Comparison of ENCODE assay signal across 11 cellular contexts in the genomic region with DNA sequence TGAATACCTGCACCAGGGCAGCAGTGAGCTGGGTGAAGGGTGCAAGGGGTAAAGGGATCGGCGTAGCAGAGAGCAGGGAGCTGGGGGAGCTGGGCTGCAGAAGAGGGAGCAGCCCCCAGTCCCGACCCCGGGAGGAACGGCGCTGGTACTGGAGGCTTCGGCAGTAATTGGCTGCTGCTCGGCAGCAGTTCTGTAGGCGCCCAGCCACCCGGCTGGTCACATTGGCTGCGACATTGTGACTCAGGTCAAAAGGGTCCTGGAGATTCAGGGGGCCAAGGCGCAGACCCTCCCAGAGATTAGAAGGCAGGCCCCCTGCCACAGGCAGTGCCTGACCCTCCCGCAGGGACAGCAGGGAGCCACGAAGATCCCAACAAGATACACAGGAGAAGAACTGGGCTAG. TPM values are rescaled to one million over a fixed set of nuclear protein-coding genes. Genes with fewer than 3 reads are reported as not detected.
DNase-seq lines count a peak whose midpoint lies in the region; ATAC-seq, FAIRE-seq and TF ChIP-seq lines count a peak whose summit lies in the region.
"Had no signal": no experiment of that assay in that cellular context is flagged by ENCODE, and none has a peak within 500 bp of the region (broad histone marks: within the 10 kb centered on the region; RNA-seq: fewer than 3 reads in every experiment).

No MANE protein-coding gene starts in this region.

- no peak for DNase-seq in CD4-positive, alpha-beta T cell
- DNase-seq in Panc1 (ENCODE audit: low read depth, low spot score) (no peak), fibroblast of lung (ENCODE audit: low read depth in 2 of 2) (no peak), progenitor cell of endocrine pancreas (ENCODE audit: low spot score, unreplicated experiment) (no peak), urothelium cell line (ENCODE audit: low spot score) (no peak), globus pallidus (ENCODE audit: low spot score) (no peak), NCI-H1092 treated with DMSO at 0.1 percent for 48 hours (lab: John Stamatoyannopoulos, UW) (no peak)
- DNase-seq: activated B cell treated with CpG ODN at 0.5 μM for 24 hours; stimulated activated CD4-positive, alpha-beta T cell treated with anti-CD3 and anti-CD28 coated beads, Interleukin-15, amount 100 ng/mL, for 24 hours had no signal

- no TSS peak for BruUV-seq in Panc1 (replicated peaks; lab: Mats Ljungman, UMichigan)

- H2AFZ ChIP-seq in fibroblast of lung (ENCODE audit: low read length) = no peak overlapping the region

- no peak for ATAC-seq in CD4-positive, alpha-beta T cell (ENCODE audit: poor library complexity)
- ATAC-seq in Panc1 (no peak), GM18861 (IDR thresholded peaks at IDR 0.05; ENCODE audit: unreplicated experiment) (no peak)

- H3K4me3 Mint-ChIP-seq in CD4-positive, alpha-beta T cell = peak overlapping the region; percentile 77
- peak overlapping the region; percentile 52 for H3K4me3 Mint-ChIP-seq in progenitor cell of endocrine pancreas (ENCODE audit: low read depth)

- H3K4me1 Mint-ChIP-seq in CD4-positive, alpha-beta T cell (ENCODE audit: low read depth) = peaks cover 43% of the 10 kb centered on the region
- H3K4me1 Mint-ChIP-seq in progenitor cell of endocrine pancreas (ENCODE audit: low read depth) = peaks cover 32% of the 10 kb centered on the region

- peaks cover 80% of the 10 kb centered on the region for H3K36me3 Mint-ChIP-seq in CD4-positive, alpha-beta T cell (ENCODE audit: low read depth)
- H3K36me3 Mint-ChIP-seq in progenitor cell of endocrine pancreas (ENCODE audit: insufficient read depth) = peaks cover 23% of the 10 kb centered on the region

- intact Hi-C loops in CD4-positive, alpha-beta T cell (cut with DNase I, micrococcal nuclease) = loop anchor here in 1 of 2 experiments (2.0 kb wide), 1 partner anchor 15 kb away; a partner anchor contains a TSS
- intact Hi-C loops in Panc1 (cut with micrococcal nuclease; ENCODE audit: unreplicated experiment) = no loop called here

- peak overlapping the region; percentile 31 for H3K27ac Mint-ChIP-seq in CD4-positive, alpha-beta T cell
- peak overlapping the region; percentile 83 for H3K27ac Mint-ChIP-seq in progenitor cell of endocrine pancreas
- H3K27ac Mint-ChIP-seq: activated B cell treated with CpG ODN at 0.5 μM for 24 hours had no signal

- POLR2A ChIA-PET in CD4-positive, alpha-beta T cell (lab: Charles Lee) = interaction anchor here (2.3 to 5.8 kb wide), 4 partner anchors 16 to 265 kb away, joined by 13 to 127 read pairs (median 28); a partner anchor contains a TSS
- POLR2A ChIA-PET in Panc1 (lab: Charles Lee) = no interaction called here

- no peaks in the 10 kb centered on the region for H3K27me3 Mint-ChIP-seq in CD4-positive, alpha-beta T cell
- no peaks in the 10 kb centered on the region for H3K27me3 Mint-ChIP-seq in progenitor cell of endocrine pancreas
- H3K27me3 Mint-ChIP-seq: activated B cell treated with CpG ODN at 0.5 μM for 24 hours had no signal

- H3K4me1 ChIP-seq in Panc1 (ENCODE audit: control insufficient read depth, insufficient read depth, low read length) (peaks cover 38% of the 10 kb centered on the region), fibroblast of lung (ENCODE audit: control insufficient read depth, extremely low read depth, insufficient read depth, low read length) (peaks cover 13% of the 10 kb centered on the region)

- no peaks in the 10 kb centered on the region for H3K9me3 Mint-ChIP-seq in CD4-positive, alpha-beta T cell
- H3K9me3 Mint-ChIP-seq in progenitor cell of endocrine pancreas (ENCODE audit: low read depth) = no peaks in the 10 kb centered on the region
- H3K9me3 Mint-ChIP-seq: activated B cell treated with CpG ODN at 0.5 μM for 24 hours had no signal

- H3K4me2 ChIP-seq in fibroblast of lung (ENCODE audit: extremely low read depth, insufficient read depth, low read length) = peak overlapping the region; percentile 97

- CTCF ChIA-PET in CD4-positive, alpha-beta T cell (lab: Charles Lee) = no interaction called here
- CTCF ChIA-PET in Panc1 (lab: Charles Lee) = no interaction called here

- H3K27me3 ChIP-seq in CD4-positive, alpha-beta T cell (ENCODE audit: control insufficient read depth, insufficient read depth, low read length) = no peaks in the 10 kb centered on the region
- H3K27me3 ChIP-seq in Panc1 (ENCODE audit: control insufficient read depth, insufficient read depth, low read length) (no peaks in the 10 kb centered on the region), fibroblast of lung (ENCODE audit: control insufficient read depth, insufficient read depth, low read length) (no peaks in the 10 kb centered on the region)

- H3K79me2 ChIP-seq in fibroblast of lung (ENCODE audit: control insufficient read depth, insufficient read depth, low read length) = peaks cover 43% of the 10 kb centered on the region

- in situ Hi-C loops in Panc1 (cut with HindIII; ENCODE audit: low pct_unique_long_range_greater_than_20kb, low sequenced_read_pairs) = no loop called here

- H3K9me3 ChIP-seq in CD4-positive, alpha-beta T cell (ENCODE audit: control insufficient read depth, low read length) = no peaks in the 10 kb centered on the region
- H3K9me3 ChIP-seq in Panc1 (ENCODE audit: control insufficient read depth, insufficient read depth, low read depth, low read length) (no peaks in the 10 kb centered on the region), fibroblast of lung (ENCODE audit: control insufficient read depth, insufficient read depth, low read depth, low read length) (no peaks in the 10 kb centered on the region)

- H3K27ac ChIP-seq in CD4-positive, alpha-beta T cell (ENCODE audit: low read depth, low read length) = no peak overlapping the region
- peak overlapping the region; percentile 98 for H3K27ac ChIP-seq in Panc1 (ENCODE audit: low read length)
- H3K27ac ChIP-seq in fibroblast of lung (ENCODE audit: insufficient read depth, low read length) = no peak overlapping the region

- no peaks in the 10 kb centered on the region for H4K20me1 ChIP-seq in fibroblast of lung (ENCODE audit: control insufficient read depth, extremely low read depth, insufficient read depth, low read length)

- H3K9ac ChIP-seq in fibroblast of lung (ENCODE audit: insufficient read depth, low read length) = no peak overlapping the region

- H3K4me3 ChIP-seq in Panc1 (ENCODE audit: low read depth in 2 of 2, low read length in 2 of 2) (peak overlapping the region; percentile 81 to 100; a peak in 2 of 4 replicates), fibroblast of lung (replicated peaks in 1 of 4; ENCODE audit: control extremely low read depth in 1 of 4, insufficient read depth in 1 of 4, low read depth in 3 of 4, low read length in 4 of 4) (peak overlapping the region in 1 of 4 experiments; percentile 80)

- no peak for TF ChIP-seq CTCF in CD4-positive, alpha-beta T cell (IDR thresholded peaks at IDR 0.05)
- TF ChIP-seq CTCF in Panc1 (IDR thresholded peaks at IDR 0.05) (no peak), fibroblast of lung (conservative IDR thresholded peaks at IDR 0.05 in 1 of 2, IDR thresholded peaks at IDR 0.05 in 1 of 2; ENCODE audit: low read depth in 1 of 2, low read length in 2 of 2) (no peak), progenitor cell of endocrine pancreas (IDR thresholded peaks at IDR 0.05; ENCODE audit: unreplicated experiment) (no peak)

- H3K36me3 ChIP-seq in Panc1 (ENCODE audit: control insufficient read depth, insufficient read depth, low read length) (peaks cover 27% of the 10 kb centered on the region), fibroblast of lung (ENCODE audit: control insufficient read depth, insufficient read depth, low read length) (peaks cover 6% of the 10 kb centered on the region)

- no peak for FAIRE-seq in urothelium cell line (lab: Jason Lieb, UNC)
- FAIRE-seq: islet of Langerhans had no signal

RNA-seq across cellular contexts. Expression of a gene that starts 2.1 kb away (rescaled TPM):
- 1,000 to 10,000 TPM; 2,181 to 2,269 TPM for total RNA-seq in CD4-positive, alpha-beta T cell
- 1,119 TPM for total RNA-seq in Panc1 (2021; ENCODE audit: unreplicated experiment)
- polyA plus RNA-seq in Panc1 (2012; ENCODE audit: insufficient read length) = 1,553 TPM
- total RNA-seq in fibroblast of lung = 1,405 and 1,825 TPM in 2 replicates
- polyA plus RNA-seq in fibroblast of lung = 1,308 and 1,333 TPM in 2 replicates
- 1,642 and 1,675 TPM in 2 replicates for polyA plus RNA-seq in fibroblast of lung (2012)
- 2,187 and 2,476 TPM in 2 replicates for polyA minus RNA-seq in fibroblast of lung (ENCODE audit: low replicate concordance)
- total RNA-seq in progenitor cell of endocrine pancreas = 1,931 and 1,938 TPM in 2 replicates

RNA-seq across cellular contexts. Expression of a gene that starts 15.5 kb away (rescaled TPM):
- total RNA-seq in CD4-positive, alpha-beta T cell = 10 to 100 TPM; 25.5 to 26.2 TPM
- 19.9 TPM for total RNA-seq in Panc1 (2021; ENCODE audit: unreplicated experiment)
- polyA plus RNA-seq in Panc1 (2012; ENCODE audit: insufficient read length) = 21.9 TPM
- 6.9 and 7.8 TPM in 2 replicates for total RNA-seq in fibroblast of lung
- 5.5 and 6.8 TPM in 2 replicates for polyA plus RNA-seq in fibroblast of lung
- polyA plus RNA-seq in fibroblast of lung (2012) = 7.1 and 9.5 TPM in 2 replicates
- 5.9 and 7.1 TPM in 2 replicates for polyA minus RNA-seq in fibroblast of lung (ENCODE audit: low replicate concordance)
- 23.1 and 26.0 TPM in 2 replicates for total RNA-seq in progenitor cell of endocrine pancreas

RNA-seq across cellular contexts. Expression of a gene that starts 25.8 kb away (rescaled TPM):
- total RNA-seq in CD4-positive, alpha-beta T cell = 100 to 1,000 TPM; 167 to 172 TPM
- total RNA-seq in Panc1 (2021; ENCODE audit: unreplicated experiment) (163 TPM), fibroblast of lung (117 and 124 TPM in 2 replicates), progenitor cell of endocrine pancreas (134 and 140 TPM in 2 replicates)
- polyA plus RNA-seq in Panc1 (2012; ENCODE audit: insufficient read length) = 129 TPM
- 31.4 and 33.6 TPM in 2 replicates for polyA plus RNA-seq in fibroblast of lung
- 65.0 and 77.5 TPM in 2 replicates for polyA plus RNA-seq in fibroblast of lung (2012)
- 73.0 and 89.7 TPM in 2 replicates for polyA minus RNA-seq in fibroblast of lung (ENCODE audit: low replicate concordance)

RNA-seq across cellular contexts. Expression of a gene that starts 29.2 kb away (rescaled TPM):
- 100 to 1,000 TPM; 320 to 332 TPM for total RNA-seq in CD4-positive, alpha-beta T cell
- total RNA-seq in Panc1 (2021; ENCODE audit: unreplicated experiment) (844 TPM), fibroblast of lung (396 and 762 TPM in 2 replicates), progenitor cell of endocrine pancreas (27.2 and 39.8 TPM in 2 replicates)
- 355 TPM for polyA plus RNA-seq in Panc1 (2012; ENCODE audit: insufficient read length)
- polyA plus RNA-seq in fibroblast of lung = 209 and 220 TPM in 2 replicates
- 281 and 392 TPM in 2 replicates for polyA plus RNA-seq in fibroblast of lung (2012)
- polyA minus RNA-seq in fibroblast of lung (ENCODE audit: low replicate concordance) = 340 and 357 TPM in 2 replicates

RNA-seq across cellular contexts. Expression of a gene that starts 36.7 kb away (rescaled TPM):
- 100 to 1,000 TPM; 142 to 144 TPM for total RNA-seq in CD4-positive, alpha-beta T cell
- total RNA-seq in Panc1 (2021; ENCODE audit: unreplicated experiment) (88.8 TPM), fibroblast of lung (17.5 and 20.5 TPM in 2 replicates), progenitor cell of endocrine pancreas (42.7 and 47.0 TPM in 2 replicates)
- polyA plus RNA-seq in Panc1 (2012; ENCODE audit: insufficient read length) = 77.9 TPM
- 17.8 and 22.6 TPM in 2 replicates for polyA plus RNA-seq in fibroblast of lung
- 27.5 and 34.0 TPM in 2 replicates for polyA plus RNA-seq in fibroblast of lung (2012)
- polyA minus RNA-seq in fibroblast of lung (ENCODE audit: low replicate concordance) = 37.1 and 108 TPM in 2 replicates
